22 cellular contexts compared by ENCODE assay signal in genomic region chr17:39716879-39717536, GRCh38. TPM values are rescaled to one million over a fixed set of nuclear protein-coding genes. Genes with fewer than 3 reads are reported as not detected.
A peak's percentile ranks its signal among the peaks of the same experiment; 100 is the strongest.
DNase-seq lines count a peak whose midpoint lies in the region; ATAC-seq and TF ChIP-seq lines count a peak whose summit lies in the region.
"Had no signal": no experiment of that assay in that cellular context is flagged by ENCODE, and none has a peak within 500 bp of the region (broad histone marks: within the 10 kb centered on the region; RNA-seq: fewer than 3 reads in every experiment).

No MANE protein-coding gene starts in this region.

- H3K27me3 Mint-ChIP-seq in activated CD8-positive, alpha-beta T cell treated with anti-CD3 and anti-CD28 coated beads, Interleukin-2, amount 10 ng/mL, durations not matched to agents 7 days and 5 days (ENCODE audit: low read depth), result no peaks in the 10 kb centered on the region
- H3K27me3 Mint-ChIP-seq: activated naive CD8-positive, alpha-beta T cell treated with anti-CD3 and anti-CD28 coated beads for 36 hours; B cell had no signal

- H3K9me3 ChIP-seq in duodenal mucosa (ENCODE audit: control insufficient read depth in 1 of 2, low read length in 2 of 2), result no peaks in the 10 kb centered on the region
- H3K9me3 ChIP-seq in left lung, result no peaks in the 10 kb centered on the region
- H3K9me3 ChIP-seq in stomach, result no peaks in the 10 kb centered on the region
- H3K9me3 ChIP-seq: ovary had no signal

- WGBS in stomach, 5 donors, result 57 to 76% (median 66%) methylated on average over 11 of the region's 11 CpGs

- DNase-seq in left lung (peak in 1 of 2 donors; percentile 51), stomach (peak; percentile 81), NCI-H1417 treated with DMSO at 0.1 percent for 48 hours (lab: John Stamatoyannopoulos, UW) (no peak)
- no peak for DNase-seq in activated CD8-positive, alpha-beta T cell treated with anti-CD3 and anti-CD28 coated beads, Interleukin-2, amount 10 ng/mL, durations not matched to agents 7 days and 5 days
- no peak for DNase-seq in stimulated activated naive CD8-positive, alpha-beta T cell treated with anti-CD3 and anti-CD28 coated beads, Interleukin-15, Interleukin-2, amounts not matched to agents 100 U/mL and 50 U/mL, for 24 hours
- DNase-seq: activated CD4-positive, alpha-beta T cell treated with anti-CD3 and anti-CD28 coated beads, Interleukin-2, amount 50 U/mL, for 48 hours; activated naive CD8-positive, alpha-beta T cell treated with anti-CD3 and anti-CD28 coated beads for 36 hours; activated T-cell treated with anti-CD3 and anti-CD28 coated beads, Interleukin-2, amount 50 U/mL, for 48 hours; DMS153; effector memory CD4-positive, alpha-beta T cell; foreskin melanocyte; HFFc6; NCI-H446; ovary; stimulated activated CD4-positive, alpha-beta T cell treated with anti-CD3 and anti-CD28 coated beads, Interleukin-15, amount 100 ng/mL, for 24 hours had no signal

- H3K27ac Mint-ChIP-seq in activated CD8-positive, alpha-beta T cell treated with anti-CD3 and anti-CD28 coated beads, Interleukin-2, amount 10 ng/mL, durations not matched to agents 7 days and 5 days, result no peak overlapping the region
- H3K27ac Mint-ChIP-seq: activated naive CD8-positive, alpha-beta T cell treated with anti-CD3 and anti-CD28 coated beads for 36 hours; B cell; HFFc6 had no signal

- no peaks in the 10 kb centered on the region for H3K4me1 Mint-ChIP-seq in activated CD8-positive, alpha-beta T cell treated with anti-CD3 and anti-CD28 coated beads, Interleukin-2, amount 10 ng/mL, durations not matched to agents 7 days and 5 days (ENCODE audit: low read depth)
- H3K4me1 Mint-ChIP-seq: B cell had no signal

- intact Hi-C loops in left lung (cut with DNase I), result no loop called here
- intact Hi-C loops in stomach (cut with DNase I; ENCODE audit: low total_unique reads), result no loop called here

- CTCF ChIA-PET in activated CD8-positive, alpha-beta T cell treated with anti-CD3 and anti-CD28 coated beads, Interleukin-2, amount 10 ng/mL, durations not matched to agents 7 days and 5 days (lab: Charles Lee), result interaction anchor here (0.9 to 1.2 kb wide), 2 partner anchors 14 to 94 kb away, joined by 3 to 4 read pairs; partner anchors contain the start of gene MIEN1

- H3K9me3 Mint-ChIP-seq in activated CD8-positive, alpha-beta T cell treated with anti-CD3 and anti-CD28 coated beads, Interleukin-2, amount 10 ng/mL, durations not matched to agents 7 days and 5 days (ENCODE audit: insufficient read depth), result no peaks in the 10 kb centered on the region
- H3K9me3 Mint-ChIP-seq: activated naive CD8-positive, alpha-beta T cell treated with anti-CD3 and anti-CD28 coated beads for 36 hours; HFFc6 had no signal

- H3K4me3 ChIP-seq in duodenal mucosa (ENCODE audit: low read depth in 1 of 2, low read length in 2 of 2) (no peak overlapping the region), left lung (no peak overlapping the region), stomach (no peak overlapping the region)
- H3K4me3 ChIP-seq: ovary had no signal

- H3K9ac ChIP-seq in duodenal mucosa (ENCODE audit: low read depth in 1 of 2, low read length in 2 of 2), result peak overlapping the region in 1 of 2 donors; percentile 18
- H3K9ac ChIP-seq: KMS-11 had no signal

- no peak for TF ChIP-seq RAD21 in Ishikawa (IDR thresholded peaks at IDR 0.05; ENCODE audit: low read depth)

- peaks cover 38 to 70% of the 10 kb centered on the region in 2 donors for H3K36me3 ChIP-seq in duodenal mucosa (ENCODE audit: control insufficient read depth in 1 of 2, insufficient read depth in 2 of 2, low read length in 2 of 2)
- H3K36me3 ChIP-seq in left lung, result peaks cover 0 to 50% of the 10 kb centered on the region in 2 donors
- peaks cover 16 to 95% (median 88%) of the 10 kb centered on the region in 4 donors for H3K36me3 ChIP-seq in stomach
- H3K36me3 ChIP-seq: ovary had no signal

- ATAC-seq in left lung, result peak; percentile 86
- no peak for ATAC-seq in activated CD8-positive, alpha-beta T cell treated with anti-CD3 and anti-CD28 coated beads, Interleukin-2, amount 10 ng/mL, durations not matched to agents 7 days and 5 days
- ATAC-seq in GM21825 (IDR thresholded peaks at IDR 0.05; ENCODE audit: unreplicated experiment), result no peak
- ATAC-seq in stimulated activated naive CD8-positive, alpha-beta T cell treated with anti-CD3 and anti-CD28 coated beads, Interleukin-15, Interleukin-2, amounts not matched to agents 100 U/mL and 50 U/mL, for 24 hours, result no peak

- TF ChIP-seq CTCF in left lung (IDR thresholded peaks at IDR 0.05), result no peak
- no peak for TF ChIP-seq CTCF in stomach (IDR thresholded peaks at IDR 0.05)

- no peaks in the 10 kb centered on the region for H3K36me3 Mint-ChIP-seq in activated CD8-positive, alpha-beta T cell treated with anti-CD3 and anti-CD28 coated beads, Interleukin-2, amount 10 ng/mL, durations not matched to agents 7 days and 5 days (ENCODE audit: low read depth)
- H3K36me3 Mint-ChIP-seq: activated naive CD8-positive, alpha-beta T cell treated with anti-CD3 and anti-CD28 coated beads for 36 hours had no signal

- H3K27ac ChIP-seq in duodenal mucosa (ENCODE audit: low read depth, low read length), result peak overlapping the region; percentile 10
- H3K27ac ChIP-seq in left lung, result no peak overlapping the region
- H3K27ac ChIP-seq in stomach, result peak overlapping the region; percentile 78 to 90 (median 81)
- H3K27ac ChIP-seq: KMS-11, ovary had no signal

- TF ChIP-seq EP300 in Ishikawa (IDR thresholded peaks at IDR 0.05; ENCODE audit: borderline replicate concordance) (no peak; the same call in 1 of the 2 replicates), stomach (IDR thresholded peaks at IDR 0.05) (no peak)

- no peak overlapping the region for H3K4me3 Mint-ChIP-seq in activated CD8-positive, alpha-beta T cell treated with anti-CD3 and anti-CD28 coated beads, Interleukin-2, amount 10 ng/mL, durations not matched to agents 7 days and 5 days
- H3K4me3 Mint-ChIP-seq: activated naive CD8-positive, alpha-beta T cell treated with anti-CD3 and anti-CD28 coated beads for 36 hours; B cell; HFFc6 had no signal

- POLR2A ChIA-PET in activated CD8-positive, alpha-beta T cell treated with anti-CD3 and anti-CD28 coated beads, Interleukin-2, amount 10 ng/mL, durations not matched to agents 7 days and 5 days (lab: Charles Lee), result no interaction called here

- TF ChIP-seq POLR2A in stomach (IDR thresholded peaks at IDR 0.05), result no peak

- H3K27me3 ChIP-seq in duodenal mucosa (ENCODE audit: control insufficient read depth in 1 of 2, insufficient read depth in 2 of 2, low read length in 2 of 2) (no peaks in the 10 kb centered on the region), left lung (no peaks in the 10 kb centered on the region), stomach (no peaks in the 10 kb centered on the region)
- H3K27me3 ChIP-seq: ovary had no signal

- H3K4me1 ChIP-seq in duodenal mucosa (ENCODE audit: control insufficient read depth in 1 of 2, insufficient read depth in 2 of 2, low read length in 2 of 2) (peaks cover 5 to 11% of the 10 kb centered on the region in 2 donors), left lung (no peaks in the 10 kb centered on the region), stomach (peaks cover 6 to 20% (median 18%) of the 10 kb centered on the region in 4 donors)

TF ChIP-seq in Ishikawa, 13 proteins besides CTCF, POLR2A, EP300 and RAD21:
- TF ChIP-seq CEBPB (IDR thresholded peaks at IDR 0.05), result no peak
- peak; percentile 56; the same call in 1 of the 2 replicates for TF ChIP-seq NFIC (IDR thresholded peaks at IDR 0.05)
- TF ChIP-seq, protein P1, sequence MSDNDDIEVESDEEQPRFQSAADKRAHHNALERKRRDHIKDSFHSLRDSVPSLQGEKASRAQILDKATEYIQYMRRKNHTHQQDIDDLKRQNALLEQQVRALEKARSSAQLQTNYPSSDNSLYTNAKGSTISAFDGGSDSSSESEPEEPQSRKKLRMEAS (IDR thresholded peaks at IDR 0.05), result no peak
- no peak for TF ChIP-seq TCF12 (IDR thresholded peaks at IDR 0.05; ENCODE audit: low read depth)

RNA-seq across cellular contexts. Expression of gene MIEN1, which starts 13.3 kb away (rescaled TPM):
- total RNA-seq in left lung (10 to 100 TPM; 45.6 to 57.9 TPM), stomach (100 to 1,000 TPM in 2 of 5 donors, 10 to 100 TPM in 2, 1 to 10 TPM in 1; 9.3 to 312 (median 25.9) TPM)
- 100 to 1,000 TPM; 106 to 134 (median 132) TPM for polyA plus RNA-seq in stomach
- total RNA-seq in activated CD8-positive, alpha-beta T cell treated with anti-CD3 and anti-CD28 coated beads, Interleukin-2, amount 10 ng/mL, durations not matched to agents 7 days and 5 days, result 10 to 100 TPM; 44.0 to 44.6 TPM

RNA-seq across cellular contexts. Expression of gene ERBB2, which starts 17.1 kb away (rescaled TPM):
- total RNA-seq in left lung (100 to 1,000 TPM in 1 of 2 donors, 10 to 100 TPM in 1; 65.1 to 137 TPM), stomach (100 to 1,000 TPM in 2 of 5 donors, 10 to 100 TPM in 3; 53.1 to 402 (median 81.7) TPM)
- 10 to 100 TPM; 13.1 to 47.7 (median 25.3) TPM for polyA plus RNA-seq in stomach
- 1 to 10 TPM; 2.1 to 3.0 TPM for total RNA-seq in activated CD8-positive, alpha-beta T cell treated with anti-CD3 and anti-CD28 coated beads, Interleukin-2, amount 10 ng/mL, durations not matched to agents 7 days and 5 days

RNA-seq across cellular contexts. Expression of gene GRB7, which starts 20.7 kb away (rescaled TPM):
- 10 to 100 TPM; 12.4 to 31.9 TPM for total RNA-seq in left lung
- 10 to 100 TPM in 3 of 5 donors, 1 to 10 TPM in 2; 2.3 to 43.9 (median 31.2) TPM for total RNA-seq in stomach
- 10 to 100 TPM in 2 of 3 donors, 1 to 10 TPM in 1; 9.5 to 34.7 (median 14.7) TPM for polyA plus RNA-seq in stomach
- under 1 TPM in 1 of 2 experiments, not detected in 1; 0.37 TPM for total RNA-seq in activated CD8-positive, alpha-beta T cell treated with anti-CD3 and anti-CD28 coated beads, Interleukin-2, amount 10 ng/mL, durations not matched to agents 7 days and 5 days
- total RNA-seq: HFFc6, mononuclear cell had no signal

RNA-seq across cellular contexts. Expression of gene PGAP3, which starts 29.2 kb away (rescaled TPM):
- total RNA-seq in left lung (10 to 100 TPM; 17.2 to 32.9 TPM), stomach (10 to 100 TPM in 3 of 5 donors, 1 to 10 TPM in 2; 3.2 to 42.9 (median 22.4) TPM)
- 10 to 100 TPM in 2 of 3 donors, 1 to 10 TPM in 1; 9.1 to 21.5 (median 11.2) TPM for polyA plus RNA-seq in stomach
- 10 to 100 TPM; 12.3 to 14.7 TPM for total RNA-seq in activated CD8-positive, alpha-beta T cell treated with anti-CD3 and anti-CD28 coated beads, Interleukin-2, amount 10 ng/mL, durations not matched to agents 7 days and 5 days

RNA-seq across cellular contexts. Expression of gene PNMT, which starts 48.8 kb away (rescaled TPM):
- total RNA-seq in left lung (under 1 TPM; 0.38 to 0.58 TPM), stomach (1 to 10 TPM in 2 of 5 donors, under 1 TPM in 1, not detected in 2; 0.45 to 9.0 (median 2.9) TPM)
- 10 to 100 TPM in 2 of 3 donors, 1 to 10 TPM in 1; 5.3 to 16.6 (median 13.0) TPM for polyA plus RNA-seq in stomach
- total RNA-seq in activated CD8-positive, alpha-beta T cell treated with anti-CD3 and anti-CD28 coated beads, Interleukin-2, amount 10 ng/mL, durations not matched to agents 7 days and 5 days, result not detected
- total RNA-seq: activated naive CD8-positive, alpha-beta T cell treated with anti-CD3 and anti-CD28 coated beads for 36 hours; mononuclear cell; OCI-LY7 had no signal

Comparison
In these comparisons a context has a peak if more than half of its experiments do, and no peak if none do; other contexts are left out.
1. H3K27ac ChIP-seq: peak in duodenal mucosa (single experiment) and stomach (5 of 5); none in left lung (0 of 2).
2. RNA of gene ERBB2, which starts 17.1 kb away (total RNA-seq): 65.1 to 137 TPM in left lung and 53.1 to 402 TPM in stomach; 2.1 to 3.0 TPM in activated CD8-positive, alpha-beta T cell treated with anti-CD3 and anti-CD28 coated beads, Interleukin-2, amount 10 ng/mL, durations not matched to agents 7 days and 5 days; every median in the first group is over 10 times any median in the second.